In genomic region chrX:56281789-56282188, GRCh38 we compare ENCODE assay signal across 8 cellular contexts. TPM values are rescaled to one million over a fixed set of nuclear protein-coding genes. Genes with fewer than 3 reads are reported as not detected.
DNase-seq lines count a peak whose midpoint lies in the region; ATAC-seq and TF ChIP-seq lines count a peak whose summit lies in the region.

No MANE protein-coding gene starts in this region.

- no peaks in the 10 kb centered on the region for H3K9me3 Mint-ChIP-seq in activated CD4-positive, alpha-beta T cell treated with anti-CD3 and anti-CD28 coated beads, Interleukin-2, amount 10 ng/mL, durations not matched to agents 24 days and 14 days
- H3K9me3 Mint-ChIP-seq in neural crest cell: no peaks in the 10 kb centered on the region

- no peak overlapping the region for H3K27ac Mint-ChIP-seq in activated CD4-positive, alpha-beta T cell treated with anti-CD3 and anti-CD28 coated beads, Interleukin-2, amount 10 ng/mL, durations not matched to agents 24 days and 14 days
- no peak overlapping the region for H3K27ac Mint-ChIP-seq in neural crest cell (ENCODE audit: unreplicated experiment)

- H3K4me3 ChIP-seq in mammary epithelial cell (replicated peaks in 1 of 3; ENCODE audit: insufficient read depth in 1 of 3, low read depth in 2 of 3, low read length in 3 of 3): no peak overlapping the region

- H3K4me1 ChIP-seq in mammary epithelial cell (ENCODE audit: insufficient read depth, low read length): no peaks in the 10 kb centered on the region

- H3K36me3 ChIP-seq in mammary epithelial cell (ENCODE audit: insufficient read depth, low read length): no peaks in the 10 kb centered on the region

- peaks cover 1% of the 10 kb centered on the region for H3K27me3 ChIP-seq in mammary epithelial cell (ENCODE audit: insufficient read depth, low read length)

- DNase-seq in activated CD4-positive, alpha-beta T cell treated with anti-CD3 and anti-CD28 coated beads, Interleukin-2, amount 10 ng/mL, durations not matched to agents 24 days and 14 days: peak; percentile 76
- no peak for DNase-seq in activated CD4-positive, alpha-beta T cell treated with anti-CD3 and anti-CD28 coated beads, Interleukin-2, amount 50 U/mL, for 4 hours
- DNase-seq in MV-4-11 (lab: John Stamatoyannopoulos, UW) (peak; percentile 0), mammary epithelial cell (peak; percentile 5), neural crest cell (ENCODE audit: low read depth, low spot score) (no peak)
- DNase-seq in activated effector memory CD4-positive, alpha-beta T cell treated with anti-CD3 and anti-CD28 coated beads, Interleukin-2, amount 50 U/mL, for 16 hours: no peak

- H3K27ac ChIP-seq in mammary epithelial cell (ENCODE audit: insufficient read depth, low read depth, low read length): no peak overlapping the region

- no peaks in the 10 kb centered on the region for H3K9me3 ChIP-seq in mammary epithelial cell (replicated peaks; ENCODE audit: insufficient read depth, low read length)

- H2AFZ ChIP-seq in mammary epithelial cell (ENCODE audit: low read depth, low read length): no peak overlapping the region

- peaks cover 3% of the 10 kb centered on the region for H4K20me1 ChIP-seq in mammary epithelial cell (ENCODE audit: insufficient read depth, low read length)

- H3K4me2 ChIP-seq in mammary epithelial cell (ENCODE audit: insufficient read depth, low read depth, low read length): no peak overlapping the region

- H3K36me3 Mint-ChIP-seq in activated CD4-positive, alpha-beta T cell treated with anti-CD3 and anti-CD28 coated beads, Interleukin-2, amount 10 ng/mL, durations not matched to agents 24 days and 14 days (ENCODE audit: low read depth): peaks cover 15% of the 10 kb centered on the region
- H3K36me3 Mint-ChIP-seq in neural crest cell (ENCODE audit: low read depth): no peaks in the 10 kb centered on the region

- in situ Hi-C loops in mammary epithelial cell (cut with MboI; ENCODE audit: low sequenced_read_pairs in 2 of 2): loop anchor here in 1 of 2 donors (25.0 kb wide), 1 partner anchor 456 kb away; the partner anchor contains the start of gene NBDY

- H3K79me2 ChIP-seq in mammary epithelial cell (ENCODE audit: insufficient read depth, low read length): no peaks in the 10 kb centered on the region

- TF ChIP-seq CTCF in mammary epithelial cell (conservative IDR thresholded peaks at IDR 0.05 in 1 of 2, IDR thresholded peaks at IDR 0.05 in 1 of 2; ENCODE audit: extremely low read depth in 1 of 2, insufficient read depth in 1 of 2, low read depth in 1 of 2, low read length in 2 of 2) (peak; percentile 15 to 30), neural crest cell (conservative IDR thresholded peaks at IDR 0.05) (peak; percentile 52)

- H3K27me3 Mint-ChIP-seq in activated CD4-positive, alpha-beta T cell treated with anti-CD3 and anti-CD28 coated beads, Interleukin-2, amount 10 ng/mL, durations not matched to agents 24 days and 14 days: no peaks in the 10 kb centered on the region
- H3K27me3 Mint-ChIP-seq in neural crest cell (ENCODE audit: low read depth): no peaks in the 10 kb centered on the region

- no TSS peak for BruUV-seq in mammary epithelial cell (replicated peaks; lab: Mats Ljungman, UMichigan)

- no peak for ATAC-seq in HG02970 (IDR thresholded peaks at IDR 0.05; ENCODE audit: low FRiP score, unreplicated experiment)
- ATAC-seq in GM19455 (IDR thresholded peaks at IDR 0.05; ENCODE audit: unreplicated experiment): no peak

- peaks cover 10% of the 10 kb centered on the region for H3K4me1 Mint-ChIP-seq in activated CD4-positive, alpha-beta T cell treated with anti-CD3 and anti-CD28 coated beads, Interleukin-2, amount 10 ng/mL, durations not matched to agents 24 days and 14 days
- H3K4me1 Mint-ChIP-seq in neural crest cell: no peaks in the 10 kb centered on the region

- H3K4me3 Mint-ChIP-seq in activated CD4-positive, alpha-beta T cell treated with anti-CD3 and anti-CD28 coated beads, Interleukin-2, amount 10 ng/mL, durations not matched to agents 24 days and 14 days: no peak overlapping the region
- H3K4me3 Mint-ChIP-seq in neural crest cell: no peak overlapping the region

- H3K9ac ChIP-seq in mammary epithelial cell (ENCODE audit: insufficient read depth, low read length): no peak overlapping the region

- dilution Hi-C loops in mammary epithelial cell (cut with HindIII; ENCODE audit: low sequenced_read_pairs): no loop called here

- CTCF ChIA-PET in mammary epithelial cell (lab: Charles Lee; ENCODE audit: low non-redundant PET): no interaction called here

- intact Hi-C loops in activated CD4-positive, alpha-beta T cell treated with anti-CD3 and anti-CD28 coated beads, Interleukin-2, amount 10 ng/mL, durations not matched to agents 24 days and 14 days (cut with micrococcal nuclease): loop anchor here (1.0 to 5.0 kb wide), 2 partner anchors 281 to 445 kb away; partner anchors contain the start of gene UBQLN2
- intact Hi-C loops in mammary epithelial cell (cut with micrococcal nuclease): loop anchor here (2.0 kb wide), 1 partner anchor 447 kb away; the partner anchor contains the start of gene NBDY

RNA-seq across cellular contexts. Expression of gene KLF8, which starts 49.6 kb away (rescaled TPM):
- 5.2 and 5.9 TPM in 2 replicates for total RNA-seq in activated CD4-positive, alpha-beta T cell treated with anti-CD3 and anti-CD28 coated beads, Interleukin-2, amount 10 ng/mL, durations not matched to agents 24 days and 14 days
- total RNA-seq in mammary epithelial cell: 10 to 100 TPM; 15.6 to 22.0 TPM
- polyA plus RNA-seq in mammary epithelial cell: 14.3 TPM
- polyA minus RNA-seq in mammary epithelial cell: 4.9 TPM
- total RNA-seq in neural crest cell: 2.2 and 2.6 TPM in 2 replicates

Comparison
In these comparisons a context has a peak if more than half of its experiments do, and no peak if none do; other contexts are left out.
1. DNase-seq: peak in activated CD4-positive, alpha-beta T cell treated with anti-CD3 and anti-CD28 coated beads, Interleukin-2, amount 10 ng/mL, durations not matched to agents 24 days and 14 days (single experiment), MV-4-11 (single experiment) and mammary epithelial cell (single experiment); none in activated CD4-positive, alpha-beta T cell treated with anti-CD3 and anti-CD28 coated beads, Interleukin-2, amount 50 U/mL, for 4 hours (0 of 2), neural crest cell (single experiment) and activated effector memory CD4-positive, alpha-beta T cell treated with anti-CD3 and anti-CD28 coated beads, Interleukin-2, amount 50 U/mL, for 16 hours (single experiment).